Comparison of ENCODE assay signal across 14 cellular contexts in genomic region chr12:122506393-122506938, GRCh38. TPM values are rescaled to one million over a fixed set of nuclear protein-coding genes. Genes with fewer than 3 reads are reported as not detected.
DNase-seq lines count a peak whose midpoint lies in the region; ATAC-seq and TF ChIP-seq lines count a peak whose summit lies in the region.
"Had no signal": no experiment of that assay in that cellular context is flagged by ENCODE, and none has a peak within 500 bp of the region (broad histone marks: within the 10 kb centered on the region; RNA-seq: fewer than 3 reads in every experiment).

No MANE protein-coding gene starts in this region.

- H2AFZ ChIP-seq in neuronal stem cell (ENCODE audit: low read length) = no peak overlapping the region

- no peak overlapping the region for H3K4me3 ChIP-seq in neuronal stem cell (ENCODE audit: low read length in 2 of 2)

- peaks cover 5% of the 10 kb centered on the region for H3K79me1 ChIP-seq in neuronal stem cell (ENCODE audit: low read depth, low read length)

- H3K9ac ChIP-seq in neuronal stem cell (ENCODE audit: low read depth, low read length, poor library complexity) = no peak overlapping the region
- H3K9ac ChIP-seq: KMS-11 had no signal

- TF ChIP-seq CTCF in CD14-positive monocyte (IDR thresholded peaks at IDR 0.05) = no peak
- no peak for TF ChIP-seq CTCF in WTC11 (IDR thresholded peaks at IDR 0.05)

- POLR2A ChIA-PET in WTC11 (lab: Charles Lee) = no interaction called here

- no peaks in the 10 kb centered on the region for H3K27me3 ChIP-seq in neuronal stem cell (ENCODE audit: control insufficient read depth in 3 of 3, insufficient read depth in 3 of 3, low read depth in 1 of 3, low read length in 3 of 3)

- no peak overlapping the region for H3K23ac ChIP-seq in neuronal stem cell (ENCODE audit: low read depth, low read length, poor library complexity)

- no peak overlapping the region for H4K91ac ChIP-seq in neuronal stem cell (ENCODE audit: low read depth, low read length, poor library complexity)

- intact Hi-C loops in activated CD4-positive, alpha-beta T cell treated with anti-CD3 and anti-CD28 coated beads, Interleukin-2, amount 10 ng/mL, durations not matched to agents 24 days and 14 days (cut with micrococcal nuclease) = no loop called here
- intact Hi-C loops in CD14-positive monocyte (cut with micrococcal nuclease) = loop anchor here in 1 of 2 donors (10.0 kb wide), 1 partner anchor 242 kb away; the partner anchor contains the start of gene VPS33A

- ATAC-seq in WTC11 (no peak), GM19397 (IDR thresholded peaks at IDR 0.05; ENCODE audit: unreplicated experiment) (no peak)
- ATAC-seq in central memory CD8-positive, alpha-beta T cell (replicated peaks; ENCODE audit: extremely low read depth, poor library complexity, severe bottlenecking) = no peak

- no peak overlapping the region for H3K4me2 ChIP-seq in neuronal stem cell (ENCODE audit: insufficient read depth, low read length, poor library complexity, severe bottlenecking)
- H3K4me2 ChIP-seq: KMS-11 had no signal

- no peak overlapping the region for H4K8ac ChIP-seq in neuronal stem cell (ENCODE audit: low read depth, low read length)

- peaks cover 68% of the 10 kb centered on the region for H3K36me3 Mint-ChIP-seq in activated CD4-positive, alpha-beta T cell treated with anti-CD3 and anti-CD28 coated beads, Interleukin-2, amount 10 ng/mL, durations not matched to agents 24 days and 14 days (ENCODE audit: low read depth)
- H3K36me3 Mint-ChIP-seq in CD14-positive monocyte = peaks cover 69 to 82% of the 10 kb centered on the region in 2 donors
- H3K36me3 Mint-ChIP-seq in WTC11 = peaks cover 73% of the 10 kb centered on the region
- H3K36me3 Mint-ChIP-seq in central memory CD8-positive, alpha-beta T cell (ENCODE audit: insufficient read depth) = peaks cover 79% of the 10 kb centered on the region

- H2BK120ac ChIP-seq in neuronal stem cell (ENCODE audit: low read depth, low read length) = no peak overlapping the region

- no peaks in the 10 kb centered on the region for H3K9me3 Mint-ChIP-seq in activated CD4-positive, alpha-beta T cell treated with anti-CD3 and anti-CD28 coated beads, Interleukin-2, amount 10 ng/mL, durations not matched to agents 24 days and 14 days
- no peaks in the 10 kb centered on the region for H3K9me3 Mint-ChIP-seq in CD14-positive monocyte
- H3K9me3 Mint-ChIP-seq in WTC11 = no peaks in the 10 kb centered on the region
- H3K9me3 Mint-ChIP-seq in central memory CD8-positive, alpha-beta T cell = no peaks in the 10 kb centered on the region
- H3K9me3 Mint-ChIP-seq: CD4-positive, CD25-positive, alpha-beta regulatory T cell had no signal

- H3K4ac ChIP-seq in neuronal stem cell (ENCODE audit: low read length) = no peak overlapping the region

- no peak overlapping the region for H2BK12ac ChIP-seq in neuronal stem cell (ENCODE audit: low read length)

- peak; percentile 50 for DNase-seq in activated CD4-positive, alpha-beta T cell treated with anti-CD3 and anti-CD28 coated beads, Interleukin-2, amount 10 ng/mL, durations not matched to agents 24 days and 14 days
- no peak for DNase-seq in activated CD4-positive, alpha-beta T cell treated with anti-CD3 and anti-CD28 coated beads for 48 hours
- DNase-seq in CD14-positive monocyte (ENCODE audit: low spot score) (no peak), WTC11 (ENCODE audit: low spot score) (no peak), SHP77 (lab: John Stamatoyannopoulos, UW) (no peak), neuronal stem cell (ENCODE audit: low spot score) (no peak)
- DNase-seq in central memory CD8-positive, alpha-beta T cell (ENCODE audit: low spot score in 2 of 2) = no peak
- DNase-seq: 8988T; CD4-positive, CD25-positive, alpha-beta regulatory T cell; DMS79 treated with DMSO at 0.1 percent for 48 hours; NCI-H1092 treated with DMSO at 0.1 percent for 48 hours; NCI-H1694 treated with DMSO at 0.1 percent for 48 hours had no signal

- no peak overlapping the region for H2BK15ac ChIP-seq in neuronal stem cell (ENCODE audit: low read length)

- H3K9me3 ChIP-seq in neuronal stem cell (replicated peaks in 1 of 2; ENCODE audit: control insufficient read depth in 2 of 2, insufficient read depth in 1 of 2, low read depth in 1 of 2, low read length in 2 of 2) = no peaks in the 10 kb centered on the region

- WGBS in neuronal stem cell (ENCODE audit: extremely low coverage in 2 of 2, insufficient read length in 2 of 2, insufficient replicate concordance in 1 of 2), 2 donors = no CpG with 5 or more reads among the region's 5 CpGs

- H3K27ac ChIP-seq in neuronal stem cell (replicated peaks; ENCODE audit: low read length) = no peak overlapping the region
- H3K27ac ChIP-seq: KMS-11 had no signal

- no peak overlapping the region for H2BK5ac ChIP-seq in neuronal stem cell (ENCODE audit: low read length)

- H3K27me3 Mint-ChIP-seq in activated CD4-positive, alpha-beta T cell treated with anti-CD3 and anti-CD28 coated beads, Interleukin-2, amount 10 ng/mL, durations not matched to agents 24 days and 14 days = no peaks in the 10 kb centered on the region
- peaks cover 0 to 4% (median 0%) of the 10 kb centered on the region in 3 donors for H3K27me3 Mint-ChIP-seq in CD14-positive monocyte (ENCODE audit: low read depth in 3 of 3)
- H3K27me3 Mint-ChIP-seq in WTC11 (ENCODE audit: low read depth) = no peaks in the 10 kb centered on the region
- no peaks in the 10 kb centered on the region for H3K27me3 Mint-ChIP-seq in central memory CD8-positive, alpha-beta T cell

- peaks cover 47 to 93% of the 10 kb centered on the region in 2 donors for H3K36me3 ChIP-seq in neuronal stem cell (replicated peaks in 1 of 2; ENCODE audit: control insufficient read depth in 2 of 2, insufficient read depth in 2 of 2, low read length in 2 of 2)

- peaks cover 0 to under 1% of the 10 kb centered on the region in 2 donors for H3K4me1 ChIP-seq in neuronal stem cell (ENCODE audit: control insufficient read depth in 2 of 2, insufficient read depth in 1 of 2, low read depth in 1 of 2, low read length in 2 of 2)

- H3K4me1 Mint-ChIP-seq in activated CD4-positive, alpha-beta T cell treated with anti-CD3 and anti-CD28 coated beads, Interleukin-2, amount 10 ng/mL, durations not matched to agents 24 days and 14 days = peaks cover 12% of the 10 kb centered on the region
- peaks cover 27% of the 10 kb centered on the region for H3K4me1 Mint-ChIP-seq in CD14-positive monocyte
- peaks cover 5% of the 10 kb centered on the region; the same call in 1 of the 2 replicates for H3K4me1 Mint-ChIP-seq in WTC11
- H3K4me1 Mint-ChIP-seq in central memory CD8-positive, alpha-beta T cell = peaks cover 7% of the 10 kb centered on the region

- no peak overlapping the region for H3K14ac ChIP-seq in neuronal stem cell (ENCODE audit: low read length)

- no peak overlapping the region for H3K18ac ChIP-seq in neuronal stem cell (ENCODE audit: low read length)

- no peak overlapping the region for H3K4me3 Mint-ChIP-seq in activated CD4-positive, alpha-beta T cell treated with anti-CD3 and anti-CD28 coated beads, Interleukin-2, amount 10 ng/mL, durations not matched to agents 24 days and 14 days
- H3K4me3 Mint-ChIP-seq in CD14-positive monocyte (no peak overlapping the region), WTC11 (no peak overlapping the region)
- H3K4me3 Mint-ChIP-seq in central memory CD8-positive, alpha-beta T cell = no peak overlapping the region

- H2AK5ac ChIP-seq in neuronal stem cell (ENCODE audit: low read depth, low read length) = no peak overlapping the region

- CTCF ChIA-PET in WTC11 (lab: Charles Lee) = no interaction called here

- H3K27ac Mint-ChIP-seq in activated CD4-positive, alpha-beta T cell treated with anti-CD3 and anti-CD28 coated beads, Interleukin-2, amount 10 ng/mL, durations not matched to agents 24 days and 14 days = no peak overlapping the region
- H3K27ac Mint-ChIP-seq in CD14-positive monocyte (peak overlapping the region; percentile 40 to 76 (median 61)), WTC11 (peak overlapping the region; percentile 21; the same call in 1 of the 2 replicates)
- peak overlapping the region; percentile 9 for H3K27ac Mint-ChIP-seq in central memory CD8-positive, alpha-beta T cell (ENCODE audit: low read depth)
- H3K27ac Mint-ChIP-seq: CD4-positive, CD25-positive, alpha-beta regulatory T cell had no signal

TF ChIP-seq in WTC11, 78 proteins besides CTCF, POLR2A, EP300 and RAD21 (continues in another document):
- TF ChIP-seq GTF2I (CRISPR knock-in tag; conservative IDR thresholded peaks at IDR 0.05) (no peak), ZNF416 (CRISPR knock-in tag; IDR thresholded peaks at IDR 0.05) (no peak), ZNF263 (CRISPR knock-in tag; IDR thresholded peaks at IDR 0.05; ENCODE audit: low read depth) (no peak), MAX (CRISPR knock-in tag; IDR thresholded peaks at IDR 0.05) (no peak), NR2C2 (CRISPR knock-in tag; IDR thresholded peaks at IDR 0.05) (no peak), CBFB (CRISPR knock-in tag; IDR thresholded peaks at IDR 0.05; ENCODE audit: low read depth) (no peak), HMGA2 (CRISPR knock-in tag; IDR thresholded peaks at IDR 0.05) (no peak), JUN (CRISPR knock-in tag; IDR thresholded peaks at IDR 0.05) (no peak), OVOL2 (CRISPR knock-in tag; IDR thresholded peaks at IDR 0.05; ENCODE audit: borderline replicate concordance) (no peak), SP1 (CRISPR knock-in tag; conservative IDR thresholded peaks at IDR 0.05) (no peak), SMAD3 (CRISPR knock-in tag; IDR thresholded peaks at IDR 0.05; ENCODE audit: borderline replicate concordance) (no peak)

RNA-seq across cellular contexts. Expression of gene ZCCHC8, which starts 5.7 kb away (rescaled TPM):
- 41.4 and 41.9 TPM in 2 replicates for total RNA-seq in activated CD4-positive, alpha-beta T cell treated with anti-CD3 and anti-CD28 coated beads, Interleukin-2, amount 10 ng/mL, durations not matched to agents 24 days and 14 days
- polyA plus RNA-seq in CD14-positive monocyte = 1 to 10 TPM; 2.5 to 5.4 TPM
- 24.3 to 28.4 TPM (median 25.7 TPM) in 3 replicates for total RNA-seq in WTC11 (2021)
- 19.3 TPM for polyA plus RNA-seq in neuronal stem cell (2013, experiment 1 of 2)
- 19.3 TPM for polyA plus RNA-seq in neuronal stem cell (2013, experiment 2 of 2)

RNA-seq across cellular contexts. Expression of gene RSRC2, which starts 20.3 kb away (rescaled TPM):
- total RNA-seq in activated CD4-positive, alpha-beta T cell treated with anti-CD3 and anti-CD28 coated beads, Interleukin-2, amount 10 ng/mL, durations not matched to agents 24 days and 14 days = 99.7 and 101 TPM in 2 replicates
- polyA plus RNA-seq in CD14-positive monocyte = 10 to 100 TPM in 1 of 2 donors, 1 to 10 TPM in 1; 7.6 to 15.8 TPM
- total RNA-seq in WTC11 (2021) = 78.3 to 93.1 TPM (median 82.4 TPM) in 3 replicates
- polyA plus RNA-seq in neuronal stem cell (2013, experiment 1 of 2) = 156 TPM
- polyA plus RNA-seq in neuronal stem cell (2013, experiment 2 of 2) = 156 TPM

RNA-seq across cellular contexts. Expression of gene KNTC1, which starts 20.6 kb away (rescaled TPM):
- total RNA-seq in activated CD4-positive, alpha-beta T cell treated with anti-CD3 and anti-CD28 coated beads, Interleukin-2, amount 10 ng/mL, durations not matched to agents 24 days and 14 days = 128 and 129 TPM in 2 replicates
- polyA plus RNA-seq in CD14-positive monocyte = under 1 TPM; 0.65 to 0.81 TPM
- total RNA-seq in WTC11 (2021) = 78.3 to 85.1 TPM (median 83.4 TPM) in 3 replicates
- polyA plus RNA-seq in neuronal stem cell (2013, experiment 1 of 2) = 116 TPM
- polyA plus RNA-seq in neuronal stem cell (2013, experiment 2 of 2) = 104 TPM
